In genomic region chr15:60975203-60975602, GRCh38 we compare ENCODE assay signal across 2 cellular contexts.
TF ChIP-seq lines count a peak whose summit lies in the region.

No MANE protein-coding gene starts in this region.

TF ChIP-seq in IMR-90, 13 proteins besides CTCF, POLR2A, EP300 and RAD21 (continued from another document):
- TF ChIP-seq, protein P1, sequence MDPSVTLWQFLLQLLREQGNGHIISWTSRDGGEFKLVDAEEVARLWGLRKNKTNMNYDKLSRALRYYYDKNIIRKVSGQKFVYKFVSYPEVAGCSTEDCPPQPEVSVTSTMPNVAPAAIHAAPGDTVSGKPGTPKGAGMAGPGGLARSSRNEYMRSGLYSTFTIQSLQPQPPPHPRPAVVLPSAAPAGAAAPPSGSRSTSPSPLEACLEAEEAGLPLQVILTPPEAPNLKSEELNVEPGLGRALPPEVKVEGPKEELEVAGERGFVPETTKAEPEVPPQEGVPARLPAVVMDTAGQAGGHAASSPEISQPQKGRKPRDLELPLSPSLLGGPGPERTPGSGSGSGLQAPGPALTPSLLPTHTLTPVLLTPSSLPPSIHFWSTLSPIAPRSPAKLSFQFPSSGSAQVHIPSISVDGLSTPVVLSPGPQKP (IDR thresholded peaks at IDR 0.05; ENCODE audit: borderline replicate concordance, low read depth, low read length), result no peak
- no peak for TF ChIP-seq CHD1 (IDR thresholded peaks at IDR 0.05; ENCODE audit: low read depth, low read length)
- TF ChIP-seq MAZ (IDR thresholded peaks at IDR 0.05; ENCODE audit: borderline replicate concordance, low read depth, low read length), result no peak
- TF ChIP-seq MXI1 (IDR thresholded peaks at IDR 0.05; ENCODE audit: borderline replicate concordance, low read depth, low read length), result no peak
- no peak for TF ChIP-seq SMC3 (IDR thresholded peaks at IDR 0.05; ENCODE audit: low read depth, low read length)
- TF ChIP-seq, protein P2, sequence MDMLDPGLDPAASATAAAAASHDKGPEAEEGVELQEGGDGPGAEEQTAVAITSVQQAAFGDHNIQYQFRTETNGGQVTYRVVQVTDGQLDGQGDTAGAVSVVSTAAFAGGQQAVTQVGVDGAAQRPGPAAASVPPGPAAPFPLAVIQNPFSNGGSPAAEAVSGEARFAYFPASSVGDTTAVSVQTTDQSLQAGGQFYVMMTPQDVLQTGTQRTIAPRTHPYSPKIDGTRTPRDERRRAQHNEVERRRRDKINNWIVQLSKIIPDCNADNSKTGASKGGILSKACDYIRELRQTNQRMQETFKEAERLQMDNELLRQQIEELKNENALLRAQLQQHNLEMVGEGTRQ (IDR thresholded peaks at IDR 0.05; ENCODE audit: low read depth, low read length), result no peak
- no peak for TF ChIP-seq FOS (IDR thresholded peaks at IDR 0.05; ENCODE audit: low read depth, low read length)
- TF ChIP-seq RFX5 (IDR thresholded peaks at IDR 0.05; ENCODE audit: low read depth, low read length), result no peak
- no peak for TF ChIP-seq BHLHE40 (IDR thresholded peaks at IDR 0.05; ENCODE audit: low read depth, low read length)
- TF ChIP-seq CEBPB (IDR thresholded peaks at IDR 0.05; ENCODE audit: low read depth, low read length), result no peak
- no peak for TF ChIP-seq MAFK (IDR thresholded peaks at IDR 0.05; ENCODE audit: low read depth, low read length)
- TF ChIP-seq RCOR1 (IDR thresholded peaks at IDR 0.05; ENCODE audit: insufficient replicate concordance, low read length), result no peak

TF ChIP-seq in SK-N-SH, 30 proteins besides CTCF, POLR2A, EP300 and RAD21 (continued from another document):
- TF ChIP-seq, protein P2 (IDR thresholded peaks at IDR 0.05; ENCODE audit: borderline replicate concordance, low read depth, low read length), result no peak
- TF ChIP-seq PBX3 (IDR thresholded peaks at IDR 0.05), result peak; percentile 40; the same call in 1 of the 2 replicates
TF ChIP-seq in SK-N-SH: peak in this region for 2.
